2 cellular contexts compared by ENCODE assay signal in genomic region chrX:131711478-131711867, GRCh38.
TF ChIP-seq lines count a peak whose summit lies in the region.

No MANE protein-coding gene starts in this region.

TF ChIP-seq in IMR-90, 13 proteins besides CTCF, POLR2A, EP300 and RAD21:
- TF ChIP-seq NFE2L2 (IDR thresholded peaks at IDR 0.05; ENCODE audit: low read depth, low read length), result no peak
- no peak for TF ChIP-seq FOS (IDR thresholded peaks at IDR 0.05; ENCODE audit: low read depth, low read length)
- TF ChIP-seq MAFK (IDR thresholded peaks at IDR 0.05; ENCODE audit: low read depth, low read length), result no peak
- no peak for TF ChIP-seq MAZ (IDR thresholded peaks at IDR 0.05; ENCODE audit: borderline replicate concordance, low read depth, low read length)
- TF ChIP-seq MXI1 (IDR thresholded peaks at IDR 0.05; ENCODE audit: borderline replicate concordance, low read depth, low read length), result no peak
- no peak for TF ChIP-seq RFX5 (IDR thresholded peaks at IDR 0.05; ENCODE audit: low read depth, low read length)
- TF ChIP-seq ELK1 (IDR thresholded peaks at IDR 0.05; ENCODE audit: borderline replicate concordance, low read depth, low read length), result no peak
- TF ChIP-seq CEBPB (IDR thresholded peaks at IDR 0.05; ENCODE audit: low read depth, low read length), result no peak
- no peak for TF ChIP-seq CHD1 (IDR thresholded peaks at IDR 0.05; ENCODE audit: low read depth, low read length)
- no peak for TF ChIP-seq BHLHE40 (IDR thresholded peaks at IDR 0.05; ENCODE audit: low read depth, low read length)
- TF ChIP-seq, protein P1, sequence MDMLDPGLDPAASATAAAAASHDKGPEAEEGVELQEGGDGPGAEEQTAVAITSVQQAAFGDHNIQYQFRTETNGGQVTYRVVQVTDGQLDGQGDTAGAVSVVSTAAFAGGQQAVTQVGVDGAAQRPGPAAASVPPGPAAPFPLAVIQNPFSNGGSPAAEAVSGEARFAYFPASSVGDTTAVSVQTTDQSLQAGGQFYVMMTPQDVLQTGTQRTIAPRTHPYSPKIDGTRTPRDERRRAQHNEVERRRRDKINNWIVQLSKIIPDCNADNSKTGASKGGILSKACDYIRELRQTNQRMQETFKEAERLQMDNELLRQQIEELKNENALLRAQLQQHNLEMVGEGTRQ (IDR thresholded peaks at IDR 0.05; ENCODE audit: low read depth, low read length), result no peak
- TF ChIP-seq SMC3 (IDR thresholded peaks at IDR 0.05; ENCODE audit: low read depth, low read length), result no peak
- no peak for TF ChIP-seq RCOR1 (IDR thresholded peaks at IDR 0.05; ENCODE audit: insufficient replicate concordance, low read length)
TF ChIP-seq in IMR-90: peak in this region for 0.

TF ChIP-seq in GM12878, 131 proteins besides CTCF, POLR2A, EP300 and RAD21:
- TF ChIP-seq TBL1XR1 (IDR thresholded peaks at IDR 0.05; ENCODE audit: low read depth, low read length) (no peak), MXI1 (IDR thresholded peaks at IDR 0.05; ENCODE audit: low read depth, low read length) (no peak), DPF2 (IDR thresholded peaks at IDR 0.05) (no peak)
